11 cellular contexts compared by ENCODE assay signal in the genomic region with DNA sequence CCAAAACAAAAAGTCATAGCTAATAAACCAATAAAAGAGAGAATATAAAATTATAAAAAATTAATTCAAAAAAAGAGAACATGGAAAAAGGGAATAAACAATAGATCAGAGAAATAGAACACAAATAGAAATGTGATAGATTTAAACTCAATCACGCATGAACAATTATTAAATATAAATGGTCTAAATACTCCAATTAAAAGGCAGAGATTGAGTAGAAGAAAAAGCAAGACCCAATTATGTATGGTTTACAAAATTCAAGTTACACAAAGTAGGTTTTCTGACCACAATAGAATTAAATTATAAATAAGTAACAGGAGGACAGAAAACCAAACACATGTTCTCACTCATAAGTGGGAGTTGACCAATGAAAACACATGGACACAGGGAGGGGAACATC.
"Had no signal": no experiment of that assay in that cellular context is flagged by ENCODE, and none has a peak within 500 bp of the region (broad histone marks: within the 10 kb centered on the region; RNA-seq: fewer than 3 reads in every experiment).

No MANE protein-coding gene starts in this region.

- H3K9ac ChIP-seq: GM23248 had no signal

- H3K4me3 ChIP-seq: GM23248, GM23338, HAP-1 had no signal

- H3K9me3 ChIP-seq: HAP-1 had no signal

- H3K4me1 ChIP-seq: HAP-1 had no signal

- H2AFZ ChIP-seq: GM23248, GM23338 had no signal

- DNase-seq: GM23248, GOT3, H7, H9, HCEC 1CT, HFFc6 had no signal

- FAIRE-seq: H1, H54 had no signal

- H3K36me3 ChIP-seq: HAP-1 had no signal

- H3K4me2 ChIP-seq: GM23338 had no signal

- H3K27ac ChIP-seq: GM23248 had no signal

- ATAC-seq: GM23338, HCT116 had no signal
